8 cellular contexts compared by ENCODE assay signal in genomic region chr11:46380340-46381045, GRCh38. TPM values are rescaled to one million over a fixed set of nuclear protein-coding genes. Genes with fewer than 3 reads are reported as not detected.
DNase-seq lines count a peak whose midpoint lies in the region; ATAC-seq, FAIRE-seq and TF ChIP-seq lines count a peak whose summit lies in the region.

No MANE protein-coding gene starts in this region.

- peak in 1 of 2 donors; percentile 19 for TF ChIP-seq POLR2A in uterus (IDR thresholded peaks at IDR 0.05)

- peaks cover 11% of the 10 kb centered on the region for H3K27me3 Mint-ChIP-seq in activated T-helper 17 cell treated with anti-CD3 and anti-CD28 coated beads, Interleukin-2, amount 50 U/mL, for 72 hours
- H3K27me3 Mint-ChIP-seq in osteocyte (ENCODE audit: unreplicated experiment) = no peaks in the 10 kb centered on the region

- H3K27ac ChIP-seq in uterus = peak overlapping the region; percentile 77 to 98

- H3K4me3 Mint-ChIP-seq in activated T-helper 17 cell treated with anti-CD3 and anti-CD28 coated beads, Interleukin-2, amount 50 U/mL, for 72 hours = peak overlapping the region; percentile 71
- H3K4me3 Mint-ChIP-seq in osteocyte (ENCODE audit: unreplicated experiment) = peak overlapping the region; percentile 71

- H3K36me3 Mint-ChIP-seq in activated T-helper 17 cell treated with anti-CD3 and anti-CD28 coated beads, Interleukin-2, amount 50 U/mL, for 72 hours (ENCODE audit: low read depth) = peaks cover 22% of the 10 kb centered on the region
- H3K36me3 Mint-ChIP-seq in osteocyte (ENCODE audit: unreplicated experiment) = peaks cover 12% of the 10 kb centered on the region

- H3K9me3 Mint-ChIP-seq in activated T-helper 17 cell treated with anti-CD3 and anti-CD28 coated beads, Interleukin-2, amount 50 U/mL, for 72 hours = no peaks in the 10 kb centered on the region
- H3K9me3 Mint-ChIP-seq in osteocyte (ENCODE audit: unreplicated experiment) = no peaks in the 10 kb centered on the region

- DNase-seq in NCI-H82 (lab: John Stamatoyannopoulos, UW) (peak; percentile 47), NCI-H82 treated with DMSO at 0.1 percent for 48 hours (lab: John Stamatoyannopoulos, UW; ENCODE audit: unreplicated experiment) (no peak), NT2/D1 (ENCODE audit: low read depth, low spot score) (no peak), frontal cortex (ENCODE audit: low spot score in 2 of 2) (peak; percentile 75 to 79), osteocyte (ENCODE audit: extremely low spot score, unreplicated experiment) (no peak), uterus (peak; percentile 69 to 74), NOMO-1 (lab: John Stamatoyannopoulos, UW; ENCODE audit: unreplicated experiment in 2 of 2) (no peak)

- ATAC-seq in activated T-helper 17 cell treated with anti-CD3 and anti-CD28 coated beads, Interleukin-2, amount 50 U/mL, for 72 hours (replicated peaks) = peak; percentile 73

- H3K36me3 ChIP-seq in NT2/D1 (ENCODE audit: insufficient read depth, insufficient read length, low read length) (peaks cover 62% of the 10 kb centered on the region), uterus (no peaks in the 10 kb centered on the region)

- H3K27me3 ChIP-seq in NT2/D1 (ENCODE audit: insufficient read depth, insufficient read length) (no peaks in the 10 kb centered on the region), uterus (no peaks in the 10 kb centered on the region)

- H3K9ac ChIP-seq in NT2/D1 (ENCODE audit: insufficient read length, low read depth) = peak overlapping the region; percentile 91

- no peaks in the 10 kb centered on the region for H3K9me3 ChIP-seq in NT2/D1 (ENCODE audit: insufficient read depth, low read length)
- no peaks in the 10 kb centered on the region for H3K9me3 ChIP-seq in uterus

- no peak overlapping the region for H3K27ac Mint-ChIP-seq in activated T-helper 17 cell treated with anti-CD3 and anti-CD28 coated beads, Interleukin-2, amount 50 U/mL, for 72 hours
- peak overlapping the region; percentile 71 for H3K27ac Mint-ChIP-seq in osteocyte (ENCODE audit: unreplicated experiment)

- TF ChIP-seq CTCF in osteocyte (IDR thresholded peaks at IDR 0.05) = no peak
- TF ChIP-seq CTCF in uterus (IDR thresholded peaks at IDR 0.05) = no peak

- intact Hi-C loops in uterus (cut with DNase I; ENCODE audit: low total_unique reads) = no loop called here

- FAIRE-seq in frontal cortex (lab: Jason Lieb, UNC) = no peak

- H3K4me1 ChIP-seq in NT2/D1 (ENCODE audit: insufficient read depth, insufficient read length) (peaks cover 23% of the 10 kb centered on the region), uterus (peaks cover 0 to 9% of the 10 kb centered on the region in 2 donors)

- H3K4me3 ChIP-seq in NT2/D1 (ENCODE audit: insufficient read length, low read depth) (peak overlapping the region; percentile 63), uterus (peak overlapping the region; percentile 48 to 82)

- H3K4me1 Mint-ChIP-seq in activated T-helper 17 cell treated with anti-CD3 and anti-CD28 coated beads, Interleukin-2, amount 50 U/mL, for 72 hours = peaks cover 4% of the 10 kb centered on the region
- peaks cover 11% of the 10 kb centered on the region for H3K4me1 Mint-ChIP-seq in osteocyte (ENCODE audit: unreplicated experiment)

RNA-seq across cellular contexts. Expression of gene MDK, which starts 1.0 kb away (rescaled TPM):
- 10 to 100 TPM in 1 of 2 donors, 1 to 10 TPM in 1; 8.5 to 12.9 TPM for total RNA-seq in activated T-helper 17 cell treated with anti-CD3 and anti-CD28 coated beads, Interleukin-2, amount 50 U/mL, for 72 hours
- total RNA-seq in frontal cortex (11.4 TPM), osteocyte (163 and 171 TPM in 2 replicates), uterus (100 to 1,000 TPM in 2 of 4 donors, 10 to 100 TPM in 2; 61.7 to 305 (median 103) TPM)

RNA-seq across cellular contexts. Expression of gene CHRM4, which starts 11.1 kb away (rescaled TPM):
- 1 to 10 TPM in 1 of 2 donors, under 1 TPM in 1; 0.90 to 6.1 TPM for total RNA-seq in activated T-helper 17 cell treated with anti-CD3 and anti-CD28 coated beads, Interleukin-2, amount 50 U/mL, for 72 hours
- total RNA-seq in frontal cortex (6.1 TPM), osteocyte (0.21 TPM in 1 of 2 replicates, not detected in the other), uterus (under 1 TPM in 2 of 4 donors, not detected in 2; 0.14 to 0.67 TPM)

RNA-seq across cellular contexts. Expression of gene DGKZ, which starts 33.2 kb away (rescaled TPM):
- 100 to 1,000 TPM in 1 of 2 donors, 10 to 100 TPM in 1; 78.9 to 100 TPM for total RNA-seq in activated T-helper 17 cell treated with anti-CD3 and anti-CD28 coated beads, Interleukin-2, amount 50 U/mL, for 72 hours
- total RNA-seq in frontal cortex (43.2 TPM), osteocyte (48.6 and 49.9 TPM in 2 replicates), uterus (10 to 100 TPM; 13.5 to 55.3 (median 42.8) TPM)

Comparison
In these comparisons a context has a peak if more than half of its experiments do, and no peak if none do; other contexts are left out.
1. DNase-seq: peak in NCI-H82 (single experiment), frontal cortex (2 of 2) and uterus (2 of 2); none in NCI-H82 treated with DMSO at 0.1 percent for 48 hours (single experiment), NT2/D1 (single experiment), osteocyte (single experiment) and NOMO-1 (0 of 2).